27 cellular contexts compared by ENCODE assay signal in genomic region chr3:23135026-23135785, GRCh38.
"Had no signal": no experiment of that assay in that cellular context is flagged by ENCODE, and none has a peak within 500 bp of the region (broad histone marks: within the 10 kb centered on the region; RNA-seq: fewer than 3 reads in every experiment).

No MANE protein-coding gene starts in this region.

- H3K4me3 Mint-ChIP-seq: stimulated activated effector memory CD8-positive, alpha-beta T cell treated with anti-CD3 and anti-CD28 coated beads, Interleukin-12 subunit alpha, Interleukin-12 subunit beta, amount 100 ng/mL, for 72 hours; stimulated activated memory B cell treated with anti-CD40 and anti-IgM and Interleukin-4, amounts not matched to agents 10 μg/mL and 1 μg/mL and 100 μg/mL, for 72 hours; stimulated activated naive B cell treated with anti-CD40 and anti-IgM and Interleukin-4, amounts not matched to agents 10 μg/mL and 1 μg/mL and 100 μg/mL, for 72 hours; stimulated activated naive CD8-positive, alpha-beta T cell treated with anti-CD3 and anti-CD28 coated beads, Interleukin-15, amount 100 ng/mL, for 72 hours; stimulated activated naive CD8-positive, alpha-beta T cell treated with anti-CD3 and anti-CD28 coated beads, Interleukin-15, Interleukin-2, amounts not matched to agents 100 ng/mL and 50 ng/mL, for 24 hours; type B pancreatic cell had no signal

- ATAC-seq: stimulated activated effector memory CD8-positive, alpha-beta T cell treated with anti-CD3 and anti-CD28 coated beads, Interleukin-12 subunit alpha, Interleukin-12 subunit beta, amount 100 ng/mL, for 72 hours; stimulated activated memory B cell treated with anti-CD40 and anti-IgM and Interleukin-4, amounts not matched to agents 10 μg/mL and 1 μg/mL and 100 μg/mL, for 72 hours; stimulated activated naive CD8-positive, alpha-beta T cell treated with anti-CD3 and anti-CD28 coated beads, Interleukin-15, amount 100 ng/mL, for 72 hours; stimulated activated naive CD8-positive, alpha-beta T cell treated with anti-CD3 and anti-CD28 coated beads, Interleukin-15, Interleukin-2, amounts not matched to agents 100 U/mL and 50 U/mL, for 24 hours; upper lobe of right lung had no signal

- H3K27me3 ChIP-seq: stomach, suprapubic skin, testis, thyroid gland, tibial artery, tibial nerve, transverse colon, upper lobe of left lung, upper lobe of right lung, uterus, vagina had no signal

- H3K27ac ChIP-seq: stomach, suprapubic skin, testis, thoracic aorta, thyroid gland, tibial artery, tibial nerve, transverse colon, upper lobe of left lung, upper lobe of right lung, uterus, vagina had no signal

- H3K4me1 ChIP-seq: testis, thyroid gland, tibial artery, tibial nerve, transverse colon, upper lobe of left lung, upper lobe of right lung, uterus had no signal

- H3K4me1 Mint-ChIP-seq: stimulated activated effector memory CD8-positive, alpha-beta T cell treated with anti-CD3 and anti-CD28 coated beads, Interleukin-12 subunit alpha, Interleukin-12 subunit beta, amount 100 ng/mL, for 72 hours; stimulated activated memory B cell treated with anti-CD40 and anti-IgM and Interleukin-4, amounts not matched to agents 10 μg/mL and 1 μg/mL and 100 μg/mL, for 72 hours; stimulated activated naive CD8-positive, alpha-beta T cell treated with anti-CD3 and anti-CD28 coated beads, Interleukin-15, amount 100 ng/mL, for 72 hours had no signal

- H3K4me3 ChIP-seq: stomach, suprapubic skin, testis, thoracic aorta, thyroid gland, tibial artery, tibial nerve, transverse colon, upper lobe of left lung, upper lobe of right lung, uterus, vagina had no signal

- H3K36me3 ChIP-seq: stomach, suprapubic skin, thoracic aorta, thyroid gland, tibial artery, tibial nerve, transverse colon, upper lobe of left lung, upper lobe of right lung, uterus, vagina had no signal

- H3K36me3 Mint-ChIP-seq: stimulated activated effector memory CD8-positive, alpha-beta T cell treated with anti-CD3 and anti-CD28 coated beads, Interleukin-12 subunit alpha, Interleukin-12 subunit beta, amount 100 ng/mL, for 72 hours; stimulated activated memory B cell treated with anti-CD40 and anti-IgM and Interleukin-4, amounts not matched to agents 10 μg/mL and 1 μg/mL and 100 μg/mL, for 72 hours; type B pancreatic cell had no signal

- DNase-seq: stimulated activated CD4-positive, alpha-beta T cell treated with anti-CD3 and anti-CD28 coated beads, Interleukin-2, amount 100 ng/mL, for 48 hours; stimulated activated CD4-positive, alpha-beta T cell treated with anti-CD3 and anti-CD28 coated beads, Interleukin-4, amount 100 ng/mL, for 1 hour; stimulated activated CD4-positive, alpha-beta T cell treated with anti-CD3 and anti-CD28 coated beads, Interleukin-4, amount 100 ng/mL, for 24 hours; stimulated activated CD4-positive, alpha-beta T cell treated with anti-CD3 and anti-CD28 coated beads, Interleukin-4, amount 100 ng/mL, for 4 hours; stimulated activated CD8-positive, alpha-beta memory T cell treated with anti-CD3 and anti-CD28 coated beads, Interleukin-4, amount 100 ng/mL, for 48 hours; stimulated activated naive B cell treated with anti-CD40 and anti-IgM and Interleukin-4, amounts not matched to agents 10 μg/mL and 1 μg/mL and 100 μg/mL, for 72 hours; stimulated activated naive CD4-positive, alpha-beta T cell; stimulated activated naive CD4-positive, alpha-beta T cell treated with Interleukin-2 at 50 U/mL for 16 hours; stimulated activated naive CD8-positive, alpha-beta T cell treated with anti-CD3 and anti-CD28 coated beads, Interleukin-15, amount 100 ng/mL, for 72 hours; stimulated activated naive CD8-positive, alpha-beta T cell treated with anti-CD3 and anti-CD28 coated beads, Interleukin-15, Interleukin-2, amounts not matched to agents 100 U/mL and 50 U/mL, for 24 hours; stomach; substantia nigra; testis; thyroid gland; tibial artery; transverse colon; upper lobe of left lung; upper lobe of right lung; uterus had no signal

- H3K9me3 Mint-ChIP-seq: stimulated activated effector memory CD8-positive, alpha-beta T cell treated with anti-CD3 and anti-CD28 coated beads, Interleukin-12 subunit alpha, Interleukin-12 subunit beta, amount 100 ng/mL, for 72 hours; stimulated activated memory B cell treated with anti-CD40 and anti-IgM and Interleukin-4, amounts not matched to agents 10 μg/mL and 1 μg/mL and 100 μg/mL, for 72 hours; stimulated activated naive CD8-positive, alpha-beta T cell treated with anti-CD3 and anti-CD28 coated beads, Interleukin-15, Interleukin-2, amounts not matched to agents 100 ng/mL and 50 ng/mL, for 24 hours had no signal

- H3K27ac Mint-ChIP-seq: stimulated activated effector memory CD8-positive, alpha-beta T cell treated with anti-CD3 and anti-CD28 coated beads, Interleukin-12 subunit alpha, Interleukin-12 subunit beta, amount 100 ng/mL, for 72 hours; stimulated activated memory B cell treated with anti-CD40 and anti-IgM and Interleukin-4, amounts not matched to agents 10 μg/mL and 1 μg/mL and 100 μg/mL, for 72 hours; stimulated activated naive B cell treated with anti-CD40 and anti-IgM and Interleukin-4, amounts not matched to agents 10 μg/mL and 1 μg/mL and 100 μg/mL, for 72 hours; stimulated activated naive CD8-positive, alpha-beta T cell treated with anti-CD3 and anti-CD28 coated beads, Interleukin-15, amount 100 ng/mL, for 72 hours; stimulated activated naive CD8-positive, alpha-beta T cell treated with anti-CD3 and anti-CD28 coated beads, Interleukin-15, Interleukin-2, amounts not matched to agents 100 ng/mL and 50 ng/mL, for 24 hours had no signal

- H3K27me3 Mint-ChIP-seq: stimulated activated memory B cell treated with anti-CD40 and anti-IgM and Interleukin-4, amounts not matched to agents 10 μg/mL and 1 μg/mL and 100 μg/mL, for 72 hours; stimulated activated naive B cell treated with anti-CD40 and anti-IgM and Interleukin-4, amounts not matched to agents 10 μg/mL and 1 μg/mL and 100 μg/mL, for 72 hours; stimulated activated naive CD8-positive, alpha-beta T cell treated with anti-CD3 and anti-CD28 coated beads, Interleukin-15, amount 100 ng/mL, for 72 hours; stimulated activated naive CD8-positive, alpha-beta T cell treated with anti-CD3 and anti-CD28 coated beads, Interleukin-15, Interleukin-2, amounts not matched to agents 100 ng/mL and 50 ng/mL, for 24 hours; type B pancreatic cell had no signal

- H3K9me3 ChIP-seq: suprapubic skin, testis, thyroid gland, transverse colon, upper lobe of left lung, upper lobe of right lung, uterus, vagina had no signal
